26 cellular contexts compared by ENCODE assay signal in the genomic region with DNA sequence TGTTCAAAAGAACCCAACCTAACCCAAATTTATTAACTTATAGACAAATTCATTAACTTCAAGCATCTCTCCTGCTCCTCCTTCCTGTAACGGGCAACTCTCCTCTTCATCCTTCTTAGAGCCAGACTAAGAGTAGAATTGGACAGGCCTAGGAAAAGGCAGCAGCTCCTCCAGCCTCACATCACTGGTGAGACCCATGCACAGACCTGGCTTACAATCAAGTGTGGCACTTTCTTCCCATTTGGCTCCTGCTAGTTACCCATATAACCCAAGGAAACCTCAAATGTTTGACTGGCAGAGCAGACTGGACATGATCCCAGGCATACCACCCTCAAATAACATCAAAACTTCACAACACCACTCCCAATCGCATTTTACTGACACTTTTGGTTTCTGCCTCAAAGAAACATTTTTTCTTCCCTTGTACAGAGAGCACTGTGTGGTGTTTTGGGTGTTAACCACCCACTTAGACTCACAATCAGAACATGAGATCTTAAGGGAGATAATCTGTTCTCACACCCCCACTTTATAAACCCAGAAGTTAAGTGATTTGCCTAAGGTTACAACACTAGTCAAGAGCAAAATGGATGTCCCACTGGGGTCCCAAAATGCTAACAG.
A peak's percentile ranks its signal among the peaks of the same experiment; 100 is the strongest.
DNase-seq lines count a peak whose midpoint lies in the region; ATAC-seq and TF ChIP-seq lines count a peak whose summit lies in the region.
"Had no signal": no experiment of that assay in that cellular context is flagged by ENCODE, and none has a peak within 500 bp of the region (broad histone marks: within the 10 kb centered on the region; RNA-seq: fewer than 3 reads in every experiment).

No MANE protein-coding gene starts in this region.

- H3K4me1 Mint-ChIP-seq in activated T-cell treated with anti-CD3 and anti-CD28 coated beads, Interleukin-2, amount 50 U/mL, for 72 hours (ENCODE audit: low read depth): peaks cover 14% of the 10 kb centered on the region
- peaks cover 15% of the 10 kb centered on the region for H3K4me1 Mint-ChIP-seq in activated T-cell treated with anti-CD3 and anti-CD28 coated beads, Interleukin-2, amount 50 U/mL, for 24 hours (ENCODE audit: low read depth)
- H3K4me1 Mint-ChIP-seq in T-cell (peaks cover 16 to 22% (median 21%) of the 10 kb centered on the region in 3 donors), endothelial cell (ENCODE audit: unreplicated experiment) (peaks cover 55% of the 10 kb centered on the region)

- peak overlapping the region in 1 of 2 donors; percentile 40 for H3K4me3 Mint-ChIP-seq in activated T-cell treated with anti-CD3 and anti-CD28 coated beads, Interleukin-2, amount 50 U/mL, for 72 hours
- no peak overlapping the region for H3K4me3 Mint-ChIP-seq in activated T-cell treated with anti-CD3 and anti-CD28 coated beads, Interleukin-2, amount 50 U/mL, for 24 hours
- H3K4me3 Mint-ChIP-seq in T-cell (no peak overlapping the region), endothelial cell (ENCODE audit: unreplicated experiment) (no peak overlapping the region)
- H3K4me3 Mint-ChIP-seq: mesothelial cell of epicardium, neural crest cell had no signal

- H3K36me3 Mint-ChIP-seq in activated T-cell treated with anti-CD3 and anti-CD28 coated beads, Interleukin-2, amount 50 U/mL, for 72 hours (ENCODE audit: insufficient read depth in 2 of 2): no peaks in the 10 kb centered on the region
- H3K36me3 Mint-ChIP-seq in activated T-cell treated with anti-CD3 and anti-CD28 coated beads, Interleukin-2, amount 50 U/mL, for 24 hours (ENCODE audit: low read depth): no peaks in the 10 kb centered on the region
- no peaks in the 10 kb centered on the region for H3K36me3 Mint-ChIP-seq in T-cell
- H3K36me3 Mint-ChIP-seq in endothelial cell (ENCODE audit: low read depth, unreplicated experiment): peaks cover 28% of the 10 kb centered on the region

- intact Hi-C loops in uterus (cut with DNase I; ENCODE audit: low total_unique reads): no loop called here

- peaks cover 11% of the 10 kb centered on the region for H3K27me3 Mint-ChIP-seq in activated T-cell treated with anti-CD3 and anti-CD28 coated beads, Interleukin-2, amount 50 U/mL, for 72 hours (ENCODE audit: low read depth)
- peaks cover 5% of the 10 kb centered on the region for H3K27me3 Mint-ChIP-seq in activated T-cell treated with anti-CD3 and anti-CD28 coated beads, Interleukin-2, amount 50 U/mL, for 24 hours
- H3K27me3 Mint-ChIP-seq in T-cell (no peaks in the 10 kb centered on the region), endothelial cell (ENCODE audit: unreplicated experiment) (peaks cover 9% of the 10 kb centered on the region)

- no peaks in the 10 kb centered on the region for H3K4me1 ChIP-seq in uterus
- H3K4me1 ChIP-seq: foreskin keratinocyte had no signal

- CTCF ChIA-PET in T-cell (lab: Charles Lee): no interaction called here

- no peak for DNase-seq in activated T-cell treated with anti-CD3 and anti-CD28 coated beads, Interleukin-2, amount 50 U/mL, for 72 hours
- DNase-seq in activated T-cell treated with anti-CD3 and anti-CD28 coated beads, Interleukin-2, amount 50 U/mL, for 24 hours: no peak
- DNase-seq in T-cell: peak in 2 of 34 experiments; percentile 0 to 1
- DNase-seq in endothelial cell (ENCODE audit: low spot score): no peak
- DNase-seq in stimulated activated naive CD8-positive, alpha-beta T cell treated with anti-CD3 and anti-CD28 coated beads, Interleukin-15, Interleukin-2, amounts not matched to agents 100 U/mL and 50 U/mL, for 24 hours: no peak
- no peak for DNase-seq in uterus
- DNase-seq: activated CD8-positive, alpha-beta memory T cell treated with anti-CD3 and anti-CD28 coated beads, Interleukin-2, amount 50 U/mL, for 48 hours; activated naive CD4-positive, alpha-beta T cell; dorsolateral prefrontal cortex; foreskin keratinocyte; left lung; MV-4-11; NCI-H1694 treated with DMSO at 0.1 percent for 48 hours; NCI-H2171 treated with DMSO at 0.1 percent for 48 hours; NCI-H526 treated with DMSO at 0.1 percent for 48 hours; posterior cingulate gyrus; stimulated activated CD8-positive, alpha-beta memory T cell treated with anti-CD3 and anti-CD28 coated beads, Interleukin-4, amount 100 ng/mL, for 48 hours had no signal

- no peak overlapping the region for H3K27ac ChIP-seq in uterus
- H3K27ac ChIP-seq: foreskin keratinocyte, left lung, vagina had no signal

- no peak overlapping the region for H3K4me3 ChIP-seq in uterus
- H3K4me3 ChIP-seq: dorsolateral prefrontal cortex, hepatocyte, left lung, vagina had no signal

- TF ChIP-seq CTCF in endothelial cell (IDR thresholded peaks at IDR 0.05; ENCODE audit: unreplicated experiment) (no peak), uterus (IDR thresholded peaks at IDR 0.05) (no peak)

- no peaks in the 10 kb centered on the region for H3K9me3 ChIP-seq in uterus
- H3K9me3 ChIP-seq: left lung, vagina had no signal

- H3K27ac Mint-ChIP-seq in activated T-cell treated with anti-CD3 and anti-CD28 coated beads, Interleukin-2, amount 50 U/mL, for 72 hours: no peak overlapping the region
- H3K27ac Mint-ChIP-seq in activated T-cell treated with anti-CD3 and anti-CD28 coated beads, Interleukin-2, amount 50 U/mL, for 24 hours: no peak overlapping the region
- H3K27ac Mint-ChIP-seq in T-cell (peak overlapping the region; percentile 78 to 89), endothelial cell (ENCODE audit: unreplicated experiment) (peak overlapping the region; percentile 54)
- H3K27ac Mint-ChIP-seq: mesothelial cell of epicardium had no signal

- H3K9me3 Mint-ChIP-seq in activated T-cell treated with anti-CD3 and anti-CD28 coated beads, Interleukin-2, amount 50 U/mL, for 72 hours: no peaks in the 10 kb centered on the region
- no peaks in the 10 kb centered on the region for H3K9me3 Mint-ChIP-seq in activated T-cell treated with anti-CD3 and anti-CD28 coated beads, Interleukin-2, amount 50 U/mL, for 24 hours
- no peaks in the 10 kb centered on the region for H3K9me3 Mint-ChIP-seq in T-cell
- H3K9me3 Mint-ChIP-seq in endothelial cell (ENCODE audit: unreplicated experiment): no peaks in the 10 kb centered on the region
- H3K9me3 Mint-ChIP-seq: mesothelial cell of epicardium, neural crest cell had no signal

- H3K36me3 ChIP-seq in uterus: no peaks in the 10 kb centered on the region
- H3K36me3 ChIP-seq: left lung, vagina had no signal

- no peak for TF ChIP-seq POLR2A in uterus (IDR thresholded peaks at IDR 0.05)

- no peaks in the 10 kb centered on the region for H3K27me3 ChIP-seq in uterus
- H3K27me3 ChIP-seq: dorsolateral prefrontal cortex, foreskin keratinocyte, hepatocyte, left lung, vagina had no signal

- POLR2A ChIA-PET in T-cell (lab: Charles Lee): no interaction called here

- peak; percentile 63 to 77 for ATAC-seq in activated T-cell treated with anti-CD3 and anti-CD28 coated beads, Interleukin-2, amount 50 U/mL, for 72 hours (replicated peaks in 1 of 2)
- ATAC-seq in T-cell (replicated peaks in 1 of 4): peak in 3 of 4 experiments; percentile 24 to 84 (median 47)
- peak; percentile 72 for ATAC-seq in stimulated activated naive CD8-positive, alpha-beta T cell treated with anti-CD3 and anti-CD28 coated beads, Interleukin-15, Interleukin-2, amounts not matched to agents 100 U/mL and 50 U/mL, for 24 hours
- no peak for ATAC-seq in GM19023 (IDR thresholded peaks at IDR 0.05; ENCODE audit: unreplicated experiment)
- no peak for ATAC-seq in HG03442 (IDR thresholded peaks at IDR 0.05; ENCODE audit: unreplicated experiment)
- ATAC-seq: activated CD4-positive, CD25-positive, alpha-beta regulatory T cell treated with anti-CD3 and anti-CD28 coated beads, Interleukin-2, amount 50 U/mL, for 24 hours; left lung; Right ventricle myocardium inferior; sciatic nerve had no signal

Comparison
In these comparisons a context has a peak if more than half of its experiments do, and no peak if none do; other contexts are left out.
1. ATAC-seq: peak in activated T-cell treated with anti-CD3 and anti-CD28 coated beads, Interleukin-2, amount 50 U/mL, for 72 hours (2 of 2), T-cell (3 of 4) and stimulated activated naive CD8-positive, alpha-beta T cell treated with anti-CD3 and anti-CD28 coated beads, Interleukin-15, Interleukin-2, amounts not matched to agents 100 U/mL and 50 U/mL, for 24 hours (single experiment); none in GM19023 (single experiment) and HG03442 (single experiment).
2. H3K27ac Mint-ChIP-seq: peak in T-cell (2 of 2) and endothelial cell (single experiment); none in activated T-cell treated with anti-CD3 and anti-CD28 coated beads, Interleukin-2, amount 50 U/mL, for 72 hours (single experiment) and activated T-cell treated with anti-CD3 and anti-CD28 coated beads, Interleukin-2, amount 50 U/mL, for 24 hours (single experiment).